Comparison of ENCODE assay signal across 32 cellular contexts in the genomic region with DNA sequence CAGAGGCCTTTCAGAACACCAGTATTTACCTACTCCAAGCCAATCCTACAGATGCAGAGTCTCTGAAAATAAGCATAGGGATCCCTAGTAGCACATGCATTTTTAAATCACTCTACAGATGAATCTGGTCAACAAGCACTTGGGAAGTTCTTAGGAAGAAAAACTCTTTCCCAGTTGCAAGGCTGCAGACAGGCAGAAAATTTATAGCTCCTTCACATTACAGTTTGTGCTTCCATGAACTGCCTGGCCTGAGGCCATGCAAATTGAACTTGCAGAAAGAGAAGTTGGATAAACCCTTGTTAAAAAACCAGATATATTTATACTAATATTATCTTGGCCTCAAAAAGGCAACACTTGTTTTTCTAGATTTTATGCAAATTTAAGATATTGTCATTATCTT.
"Had no signal": no experiment of that assay in that cellular context is flagged by ENCODE, and none has a peak within 500 bp of the region (broad histone marks: within the 10 kb centered on the region; RNA-seq: fewer than 3 reads in every experiment).

No MANE protein-coding gene starts in this region.

- DNase-seq: activated CD4-positive, alpha-beta memory T cell treated with anti-CD3 and anti-CD28 coated beads for 36 hours; activated CD4-positive, alpha-beta T cell treated with anti-CD3 and anti-CD28 coated beads for 36 hours; activated CD4-positive, alpha-beta T cell treated with anti-CD3 and anti-CD28 coated beads, Interleukin-2, amount 10 ng/mL, durations not matched to agents 24 days and 14 days; activated CD4-positive, CD25-positive, alpha-beta regulatory T cell; activated CD4-positive, CD25-positive, alpha-beta regulatory T cell treated with anti-CD3 and anti-CD28 coated beads, Interleukin-2, amount 50 U/mL, for 72 hours; activated CD8-positive, alpha-beta memory T cell treated with anti-CD3 and anti-CD28 coated beads, Interleukin-2, amount 10 ng/mL, durations not matched to agents 7 days and 5 days; activated CD8-positive, alpha-beta memory T cell treated with anti-CD3 and anti-CD28 coated beads, Interleukin-2, amount 50 U/mL, for 4 hours; activated CD8-positive, alpha-beta T cell treated with anti-CD3 and anti-CD28 coated beads, Interleukin-2, amount 10 ng/mL, durations not matched to agents 7 days and 5 days; activated effector memory CD4-positive, alpha-beta T cell treated with anti-CD3 and anti-CD28 coated beads, Interleukin-2, amount 50 U/mL, for 16 hours; activated naive CD4-positive, alpha-beta T cell treated with anti-CD3 and anti-CD28 coated beads for 36 hours; activated naive CD8-positive, alpha-beta T cell treated with anti-CD3 and anti-CD28 coated beads for 36 hours; activated naive CD8-positive, alpha-beta T cell treated with anti-CD3 and anti-CD28 coated beads, Interleukin-2, amount 50 U/mL, for 24 hours; activated T-cell treated with anti-CD3 and anti-CD28 coated beads, Interleukin-2, amount 50 U/mL, for 1 hour; activated T-cell treated with anti-CD3 and anti-CD28 coated beads, Interleukin-2, amount 50 U/mL, for 48 hours; adrenal gland; amygdala; aorta; body of pancreas; central memory CD4-positive, alpha-beta T cell; cerebellar nuclear complex; colonic mucosa; effector CD8-positive, alpha-beta T cell; esophagus squamous epithelium; foreskin melanocyte; T-helper 2 cell had no signal

- H3K9me3 Mint-ChIP-seq: activated naive CD4-positive, alpha-beta T cell treated with anti-CD3 and anti-CD28 coated beads, Interleukin-2, amount 50 U/mL, for 24 hours; activated naive CD8-positive, alpha-beta T cell treated with anti-CD3 and anti-CD28 coated beads, Interleukin-2, amount 50 U/mL, for 24 hours had no signal

- FAIRE-seq: endometrium, endothelial cell of umbilical vein had no signal

- H3K4me1 ChIP-seq: adrenal gland, body of pancreas, colonic mucosa, esophagus squamous epithelium, gastroesophageal sphincter had no signal

- H3K4me1 Mint-ChIP-seq: activated CD4-positive, alpha-beta T cell treated with anti-CD3 and anti-CD28 coated beads for 36 hours; activated CD4-positive, alpha-beta T cell treated with anti-CD3 and anti-CD28 coated beads, Interleukin-2, amount 10 ng/mL, durations not matched to agents 24 days and 14 days; activated CD8-positive, alpha-beta memory T cell treated with anti-CD3 and anti-CD28 coated beads, Interleukin-2, amount 10 ng/mL, durations not matched to agents 7 days and 5 days; activated naive CD4-positive, alpha-beta T cell treated with anti-CD3 and anti-CD28 coated beads, Interleukin-2, amount 50 U/mL, for 24 hours; activated naive CD8-positive, alpha-beta T cell treated with anti-CD3 and anti-CD28 coated beads for 36 hours; activated naive CD8-positive, alpha-beta T cell treated with anti-CD3 and anti-CD28 coated beads, Interleukin-2, amount 50 U/mL, for 24 hours had no signal

- H3K27ac Mint-ChIP-seq: activated CD4-positive, alpha-beta memory T cell treated with anti-CD3 and anti-CD28 coated beads for 36 hours; activated CD4-positive, alpha-beta T cell treated with anti-CD3 and anti-CD28 coated beads for 36 hours; activated CD4-positive, alpha-beta T cell treated with anti-CD3 and anti-CD28 coated beads, Interleukin-2, amount 10 ng/mL, durations not matched to agents 24 days and 14 days; activated CD8-positive, alpha-beta memory T cell treated with anti-CD3 and anti-CD28 coated beads, Interleukin-2, amount 10 ng/mL, durations not matched to agents 7 days and 5 days; activated CD8-positive, alpha-beta T cell treated with anti-CD3 and anti-CD28 coated beads, Interleukin-2, amount 10 ng/mL, durations not matched to agents 7 days and 5 days; activated naive CD4-positive, alpha-beta T cell treated with anti-CD3 and anti-CD28 coated beads for 36 hours; activated naive CD4-positive, alpha-beta T cell treated with anti-CD3 and anti-CD28 coated beads, Interleukin-2, amount 50 U/mL, for 24 hours; activated naive CD8-positive, alpha-beta T cell treated with anti-CD3 and anti-CD28 coated beads for 36 hours; activated naive CD8-positive, alpha-beta T cell treated with anti-CD3 and anti-CD28 coated beads, Interleukin-2, amount 50 U/mL, for 24 hours; activated T-helper 1 cell treated with anti-CD3 and anti-CD28 coated beads, Interleukin-12 subunit alpha, Interleukin-12 subunit beta, Interleukin-2, Interleukin-4 antibody, amounts not matched to agents 30 ng/mL and 10 ng/mL and 1 ng/mL, durations not matched to agents 14 hours and 24 hours and 36 hours; activated T-helper 2 cell treated with anti-CD3 and anti-CD28 coated beads, Interferon-gamma antibody, Interleukin-2, Interleukin-4, amounts not matched to agents 10 μg/mL and 5 μg/mL and 100 μg/mL, durations not matched to agents 14 hours and 24 hours and 36 hours had no signal

- H3K27ac ChIP-seq: adrenal gland, body of pancreas, colonic mucosa, epithelial cell of prostate, esophagus squamous epithelium, gastroesophageal sphincter had no signal

- H3K27me3 Mint-ChIP-seq: activated CD4-positive, alpha-beta memory T cell treated with anti-CD3 and anti-CD28 coated beads for 36 hours; activated CD4-positive, alpha-beta T cell treated with anti-CD3 and anti-CD28 coated beads for 36 hours; activated CD4-positive, alpha-beta T cell treated with anti-CD3 and anti-CD28 coated beads, Interleukin-2, amount 10 ng/mL, durations not matched to agents 24 days and 14 days; activated CD8-positive, alpha-beta memory T cell treated with anti-CD3 and anti-CD28 coated beads, Interleukin-2, amount 10 ng/mL, durations not matched to agents 7 days and 5 days; activated naive CD4-positive, alpha-beta T cell treated with anti-CD3 and anti-CD28 coated beads, Interleukin-2, amount 50 U/mL, for 24 hours; activated naive CD8-positive, alpha-beta T cell treated with anti-CD3 and anti-CD28 coated beads for 36 hours; activated naive CD8-positive, alpha-beta T cell treated with anti-CD3 and anti-CD28 coated beads, Interleukin-2, amount 50 U/mL, for 24 hours had no signal

- H3K9me3 ChIP-seq: adrenal gland, body of pancreas, colonic mucosa, esophagus squamous epithelium, gastroesophageal sphincter had no signal

- H3K4me3 ChIP-seq: adrenal gland, body of pancreas, colonic mucosa, esophagus squamous epithelium, gastroesophageal sphincter had no signal

- H3K27me3 ChIP-seq: adrenal gland, body of pancreas, colonic mucosa, esophagus squamous epithelium, gastroesophageal sphincter had no signal

- ATAC-seq: activated CD4-positive, alpha-beta T cell treated with anti-CD3 and anti-CD28 coated beads for 36 hours; activated CD8-positive, alpha-beta memory T cell treated with anti-CD3 and anti-CD28 coated beads, Interleukin-2, amount 10 ng/mL, durations not matched to agents 7 days and 5 days; activated CD8-positive, alpha-beta T cell treated with anti-CD3 and anti-CD28 coated beads, Interleukin-2, amount 10 ng/mL, durations not matched to agents 7 days and 5 days; activated naive CD8-positive, alpha-beta T cell treated with anti-CD3 and anti-CD28 coated beads, Interleukin-2, amount 50 U/mL, for 24 hours; body of pancreas; gastroesophageal sphincter had no signal

- H3K36me3 ChIP-seq: adrenal gland, colonic mucosa, esophagus squamous epithelium, gastroesophageal sphincter had no signal

- H3K4me3 Mint-ChIP-seq: activated CD4-positive, alpha-beta memory T cell treated with anti-CD3 and anti-CD28 coated beads for 36 hours; activated CD4-positive, alpha-beta T cell treated with anti-CD3 and anti-CD28 coated beads for 36 hours; activated CD4-positive, alpha-beta T cell treated with anti-CD3 and anti-CD28 coated beads, Interleukin-2, amount 10 ng/mL, durations not matched to agents 24 days and 14 days; activated CD8-positive, alpha-beta memory T cell treated with anti-CD3 and anti-CD28 coated beads, Interleukin-2, amount 10 ng/mL, durations not matched to agents 7 days and 5 days; activated CD8-positive, alpha-beta T cell treated with anti-CD3 and anti-CD28 coated beads, Interleukin-2, amount 10 ng/mL, durations not matched to agents 7 days and 5 days; activated naive CD4-positive, alpha-beta T cell treated with anti-CD3 and anti-CD28 coated beads for 36 hours; activated naive CD4-positive, alpha-beta T cell treated with anti-CD3 and anti-CD28 coated beads, Interleukin-2, amount 50 U/mL, for 24 hours; activated naive CD8-positive, alpha-beta T cell treated with anti-CD3 and anti-CD28 coated beads for 36 hours; activated naive CD8-positive, alpha-beta T cell treated with anti-CD3 and anti-CD28 coated beads, Interleukin-2, amount 50 U/mL, for 24 hours; activated T-helper 1 cell treated with anti-CD3 and anti-CD28 coated beads, Interleukin-12 subunit alpha, Interleukin-12 subunit beta, Interleukin-2, Interleukin-4 antibody, amounts not matched to agents 30 ng/mL and 10 ng/mL and 1 ng/mL, durations not matched to agents 14 hours and 24 hours and 36 hours had no signal

- H3K36me3 Mint-ChIP-seq: activated CD4-positive, alpha-beta memory T cell treated with anti-CD3 and anti-CD28 coated beads for 36 hours; activated CD8-positive, alpha-beta memory T cell treated with anti-CD3 and anti-CD28 coated beads, Interleukin-2, amount 10 ng/mL, durations not matched to agents 7 days and 5 days; activated naive CD4-positive, alpha-beta T cell treated with anti-CD3 and anti-CD28 coated beads, Interleukin-2, amount 50 U/mL, for 24 hours; activated naive CD8-positive, alpha-beta T cell treated with anti-CD3 and anti-CD28 coated beads for 36 hours had no signal
